Comparison of ENCODE assay signal across 1 cellular context in genomic region chr10:77894058-77894457, GRCh38.
A peak's percentile ranks its signal among the peaks of the same experiment; 100 is the strongest.
TF ChIP-seq lines count a peak whose summit lies in the region.

No MANE protein-coding gene starts in this region.

TF ChIP-seq in K562, 482 proteins besides CTCF, POLR2A, EP300 and RAD21 (continued from another document):
- TF ChIP-seq, protein P1, sequence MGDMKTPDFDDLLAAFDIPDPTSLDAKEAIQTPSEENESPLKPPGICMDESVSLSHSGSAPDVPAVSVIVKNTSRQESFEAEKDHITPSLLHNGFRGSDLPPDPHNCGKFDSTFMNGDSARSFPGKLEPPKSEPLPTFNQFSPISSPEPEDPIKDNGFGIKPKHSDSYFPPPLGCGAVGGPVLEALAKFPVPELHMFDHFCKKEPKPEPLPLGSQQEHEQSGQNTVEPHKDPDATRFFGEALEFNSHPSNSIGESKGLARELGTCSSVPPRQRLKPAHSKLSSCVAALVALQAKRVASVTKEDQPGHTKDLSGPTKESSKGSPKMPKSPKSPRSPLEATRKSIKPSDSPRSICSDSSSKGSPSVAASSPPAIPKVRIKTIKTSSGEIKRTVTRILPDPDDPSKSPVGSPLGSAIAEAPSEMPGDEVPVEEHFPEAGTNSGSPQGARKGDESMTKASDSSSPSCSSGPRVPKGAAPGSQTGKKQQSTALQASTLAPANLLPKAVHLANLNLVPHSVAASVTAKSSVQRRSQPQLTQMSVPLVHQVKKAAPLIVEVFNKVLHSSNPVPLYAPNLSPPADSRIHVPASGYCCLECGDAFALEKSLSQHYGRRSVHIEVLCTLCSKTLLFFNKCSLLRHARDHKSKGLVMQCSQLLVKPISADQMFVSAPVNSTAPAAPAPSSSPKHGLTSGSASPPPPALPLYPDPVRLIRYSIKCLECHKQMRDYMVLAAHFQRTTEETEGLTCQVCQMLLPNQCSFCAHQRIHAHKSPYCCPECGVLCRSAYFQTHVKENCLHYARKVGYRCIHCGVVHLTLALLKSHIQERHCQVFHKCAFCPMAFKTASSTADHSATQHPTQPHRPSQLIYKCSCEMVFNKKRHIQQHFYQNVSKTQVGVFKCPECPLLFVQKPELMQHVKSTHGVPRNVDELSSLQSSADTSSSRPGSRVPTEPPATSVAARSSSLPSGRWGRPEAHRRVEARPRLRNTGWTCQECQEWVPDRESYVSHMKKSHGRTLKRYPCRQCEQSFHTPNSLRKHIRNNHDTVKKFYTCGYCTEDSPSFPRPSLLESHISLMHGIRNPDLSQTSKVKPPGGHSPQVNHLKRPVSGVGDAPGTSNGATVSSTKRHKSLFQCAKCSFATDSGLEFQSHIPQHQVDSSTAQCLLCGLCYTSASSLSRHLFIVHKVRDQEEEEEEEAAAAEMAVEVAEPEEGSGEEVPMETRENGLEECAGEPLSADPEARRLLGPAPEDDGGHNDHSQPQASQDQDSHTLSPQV (IDR thresholded peaks at IDR 0.05) = no peak
- TF ChIP-seq CREM (IDR thresholded peaks at IDR 0.05; ENCODE audit: low read depth) (no peak), RREB1 (CRISPR knock-in tag; IDR thresholded peaks at IDR 0.05) (no peak), L3MBTL2 (IDR thresholded peaks at IDR 0.05) (no peak), ZNF830 (CRISPR knock-in tag; IDR thresholded peaks at IDR 0.05) (no peak), ZNF217 (CRISPR knock-in tag; IDR thresholded peaks at IDR 0.05) (no peak), RBM25 (IDR thresholded peaks at IDR 0.05; ENCODE audit: low read depth, low read length, severe bottlenecking) (peak; percentile 16)
- TF ChIP-seq, protein P2, sequence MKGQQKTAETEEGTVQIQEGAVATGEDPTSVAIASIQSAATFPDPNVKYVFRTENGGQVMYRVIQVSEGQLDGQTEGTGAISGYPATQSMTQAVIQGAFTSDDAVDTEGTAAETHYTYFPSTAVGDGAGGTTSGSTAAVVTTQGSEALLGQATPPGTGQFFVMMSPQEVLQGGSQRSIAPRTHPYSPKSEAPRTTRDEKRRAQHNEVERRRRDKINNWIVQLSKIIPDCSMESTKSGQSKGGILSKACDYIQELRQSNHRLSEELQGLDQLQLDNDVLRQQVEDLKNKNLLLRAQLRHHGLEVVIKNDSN (CRISPR knock-in tag; IDR thresholded peaks at IDR 0.05) = no peak
